1 cellular context compared by ENCODE assay signal in the genomic region with DNA sequence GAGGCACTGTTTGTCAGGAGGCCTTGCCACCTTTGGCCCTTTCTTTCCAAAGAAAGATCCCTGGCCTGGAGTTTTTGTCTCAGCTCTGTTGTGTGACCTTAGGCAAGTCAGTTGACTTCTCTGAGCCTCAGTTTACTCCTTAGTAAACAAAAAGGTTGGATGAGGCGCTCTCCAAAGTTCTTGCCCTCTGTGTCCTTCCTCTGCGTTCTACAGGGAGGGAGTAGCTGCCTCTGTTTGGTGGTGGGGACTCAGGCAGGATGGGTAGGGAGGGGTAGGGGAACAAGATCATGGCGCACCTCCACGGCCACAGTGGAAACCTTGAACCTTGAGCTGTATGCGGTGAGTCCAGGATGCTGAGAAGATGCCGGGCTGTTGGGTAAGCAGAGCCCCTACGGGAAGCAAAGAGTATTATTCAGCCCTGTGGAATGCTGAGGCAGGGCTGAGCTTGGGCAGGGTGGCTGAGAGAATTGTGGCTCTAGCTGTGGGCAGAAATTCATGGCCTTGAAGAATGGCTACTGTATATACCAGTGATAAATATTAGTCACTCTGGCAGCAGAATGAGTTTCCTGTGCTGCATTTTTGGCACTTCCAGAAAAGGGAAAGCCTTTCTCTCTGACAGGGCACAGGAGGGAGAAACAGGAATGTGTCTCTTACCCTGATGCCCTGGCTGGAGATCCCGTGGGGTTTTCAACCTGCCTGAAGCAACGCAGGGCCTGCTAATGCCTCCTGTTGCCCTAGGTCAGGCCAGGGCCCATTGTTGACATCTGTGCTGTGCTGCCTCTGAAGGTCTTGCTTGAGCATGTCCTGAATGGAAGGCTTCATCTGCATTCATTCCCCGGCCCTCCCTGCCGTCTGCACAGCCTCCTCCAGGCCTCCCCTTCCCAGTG.
TF ChIP-seq lines count a peak whose summit lies in the region.

No MANE protein-coding gene starts in this region.

TF ChIP-seq in HepG2, 621 proteins besides CTCF, POLR2A, EP300 and RAD21 (continued from another document and continues in another):
- TF ChIP-seq, protein P1, sequence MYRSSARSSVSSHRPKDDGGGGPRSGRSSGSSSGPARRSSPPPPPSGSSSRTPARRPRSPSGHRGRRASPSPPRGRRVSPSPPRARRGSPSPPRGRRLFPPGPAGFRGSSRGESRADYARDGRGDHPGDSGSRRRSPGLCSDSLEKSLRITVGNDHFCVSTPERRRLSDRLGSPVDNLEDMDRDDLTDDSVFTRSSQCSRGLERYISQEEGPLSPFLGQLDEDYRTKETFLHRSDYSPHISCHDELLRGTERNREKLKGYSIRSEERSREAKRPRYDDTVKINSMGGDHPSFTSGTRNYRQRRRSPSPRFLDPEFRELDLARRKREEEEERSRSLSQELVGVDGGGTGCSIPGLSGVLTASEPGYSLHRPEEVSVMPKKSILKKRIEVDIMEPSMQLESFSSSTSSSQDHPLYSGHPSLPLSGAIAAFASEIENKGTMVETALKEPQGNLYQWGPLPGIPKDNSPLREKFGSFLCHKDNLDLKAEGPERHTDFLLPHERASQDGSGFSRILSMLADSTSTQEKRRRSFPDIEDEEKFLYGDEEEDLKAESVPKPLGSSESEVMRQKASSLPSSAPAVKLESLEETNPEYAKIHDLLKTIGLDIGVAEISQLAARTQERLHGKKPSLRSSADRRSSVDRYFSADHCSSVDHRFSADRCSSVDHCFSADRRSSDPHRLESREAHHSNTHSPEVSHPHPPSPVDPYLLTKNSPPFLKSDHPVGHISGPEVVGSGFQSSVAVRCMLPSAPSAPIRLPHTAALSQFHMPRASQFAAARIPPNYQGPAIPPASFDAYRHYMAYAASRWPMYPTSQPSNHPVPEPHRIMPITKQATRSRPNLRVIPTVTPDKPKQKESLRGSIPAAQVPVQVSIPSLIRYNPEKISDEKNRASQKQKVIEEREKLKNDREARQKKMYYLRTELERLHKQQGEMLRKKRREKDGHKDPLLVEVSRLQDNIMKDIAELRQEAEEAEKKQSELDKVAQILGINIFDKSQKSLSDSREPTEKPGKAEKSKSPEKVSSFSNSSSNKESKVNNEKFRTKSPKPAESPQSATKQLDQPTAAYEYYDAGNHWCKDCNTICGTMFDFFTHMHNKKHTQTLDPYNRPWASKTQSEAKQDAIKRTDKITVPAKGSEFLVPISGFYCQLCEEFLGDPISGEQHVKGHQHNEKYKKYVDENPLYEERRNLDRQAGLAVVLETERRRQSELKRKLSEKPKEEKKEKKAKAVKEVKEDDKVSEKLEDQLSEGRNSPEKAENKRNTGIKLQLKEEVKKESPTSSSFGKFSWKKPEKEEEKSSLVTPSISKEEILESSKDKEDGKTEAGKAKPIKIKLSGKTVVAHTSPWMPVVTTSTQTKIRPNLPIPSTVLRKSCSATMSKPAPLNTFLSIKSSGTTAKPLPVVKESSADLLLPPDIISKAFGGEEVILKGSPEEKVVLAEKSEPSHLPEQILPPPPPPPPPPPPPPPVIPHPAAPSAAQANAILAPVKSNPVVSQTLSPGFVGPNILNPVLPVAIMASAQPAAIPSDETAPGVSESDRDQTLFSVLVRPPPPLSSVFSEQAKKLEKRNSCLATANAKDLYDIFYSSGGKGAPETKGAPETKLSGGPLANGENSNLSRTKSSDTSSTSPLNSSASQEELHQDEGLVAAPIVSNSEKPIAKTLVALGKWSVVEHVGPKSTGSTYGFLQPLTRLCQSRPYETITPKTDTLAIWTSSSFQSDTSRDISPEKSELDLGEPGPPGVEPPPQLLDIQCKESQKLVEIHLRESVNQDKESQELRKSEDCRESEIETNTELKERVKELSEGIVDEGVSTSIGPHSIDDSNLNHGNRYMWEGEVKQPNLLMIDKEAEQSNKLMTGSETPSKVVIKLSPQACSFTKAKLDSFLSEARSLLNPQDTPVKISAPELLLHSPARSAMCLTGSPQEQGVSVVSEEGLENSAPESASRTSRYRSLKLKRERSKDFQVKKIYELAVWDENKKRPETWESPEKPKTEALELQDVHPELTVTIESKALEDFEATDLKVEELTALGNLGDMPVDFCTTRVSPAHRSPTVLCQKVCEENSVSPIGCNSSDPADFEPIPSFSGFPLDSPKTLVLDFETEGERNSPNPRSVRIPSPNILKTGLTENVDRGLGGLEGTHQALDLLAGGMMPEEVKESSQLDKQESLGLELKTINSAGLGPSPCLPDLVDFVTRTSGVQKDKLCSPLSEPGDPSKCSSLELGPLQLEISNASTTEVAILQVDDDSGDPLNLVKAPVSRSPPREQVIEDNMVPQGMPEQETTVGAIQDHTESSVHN (CRISPR knock-in tag; IDR thresholded peaks at IDR 0.05) = 0 out of 2 replicates have a peak, but pooled peaks have one; percentile 10
- TF ChIP-seq ZNF12 (CRISPR knock-in tag; IDR thresholded peaks at IDR 0.05) = peak; percentile 27; the same call in 1 of the 2 replicates
- TF ChIP-seq, protein P2, sequence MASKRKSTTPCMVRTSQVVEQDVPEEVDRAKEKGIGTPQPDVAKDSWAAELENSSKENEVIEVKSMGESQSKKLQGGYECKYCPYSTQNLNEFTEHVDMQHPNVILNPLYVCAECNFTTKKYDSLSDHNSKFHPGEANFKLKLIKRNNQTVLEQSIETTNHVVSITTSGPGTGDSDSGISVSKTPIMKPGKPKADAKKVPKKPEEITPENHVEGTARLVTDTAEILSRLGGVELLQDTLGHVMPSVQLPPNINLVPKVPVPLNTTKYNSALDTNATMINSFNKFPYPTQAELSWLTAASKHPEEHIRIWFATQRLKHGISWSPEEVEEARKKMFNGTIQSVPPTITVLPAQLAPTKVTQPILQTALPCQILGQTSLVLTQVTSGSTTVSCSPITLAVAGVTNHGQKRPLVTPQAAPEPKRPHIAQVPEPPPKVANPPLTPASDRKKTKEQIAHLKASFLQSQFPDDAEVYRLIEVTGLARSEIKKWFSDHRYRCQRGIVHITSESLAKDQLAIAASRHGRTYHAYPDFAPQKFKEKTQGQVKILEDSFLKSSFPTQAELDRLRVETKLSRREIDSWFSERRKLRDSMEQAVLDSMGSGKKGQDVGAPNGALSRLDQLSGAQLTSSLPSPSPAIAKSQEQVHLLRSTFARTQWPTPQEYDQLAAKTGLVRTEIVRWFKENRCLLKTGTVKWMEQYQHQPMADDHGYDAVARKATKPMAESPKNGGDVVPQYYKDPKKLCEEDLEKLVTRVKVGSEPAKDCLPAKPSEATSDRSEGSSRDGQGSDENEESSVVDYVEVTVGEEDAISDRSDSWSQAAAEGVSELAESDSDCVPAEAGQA (IDR thresholded peaks at IDR 0.05; ENCODE audit: low read depth) = 0 out of 2 replicates have a peak, but pooled peaks have one; percentile 41
- TF ChIP-seq, protein P2 (CRISPR knock-in tag; IDR thresholded peaks at IDR 0.05; ENCODE audit: borderline replicate concordance) = no peak
- 0 out of 2 replicates have a peak, but pooled peaks have one; percentile 62 for TF ChIP-seq AKAP8 (CRISPR knock-in tag; IDR thresholded peaks at IDR 0.05)
- TF ChIP-seq, protein P3, sequence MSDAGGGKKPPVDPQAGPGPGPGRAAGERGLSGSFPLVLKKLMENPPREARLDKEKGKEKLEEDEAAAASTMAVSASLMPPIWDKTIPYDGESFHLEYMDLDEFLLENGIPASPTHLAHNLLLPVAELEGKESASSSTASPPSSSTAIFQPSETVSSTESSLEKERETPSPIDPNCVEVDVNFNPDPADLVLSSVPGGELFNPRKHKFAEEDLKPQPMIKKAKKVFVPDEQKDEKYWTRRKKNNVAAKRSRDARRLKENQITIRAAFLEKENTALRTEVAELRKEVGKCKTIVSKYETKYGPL (CRISPR knock-in tag; IDR thresholded peaks at IDR 0.05) = no peak
- TF ChIP-seq RCOR2 (CRISPR knock-in tag; IDR thresholded peaks at IDR 0.05) = peak; percentile 88
- TF ChIP-seq, protein P4, sequence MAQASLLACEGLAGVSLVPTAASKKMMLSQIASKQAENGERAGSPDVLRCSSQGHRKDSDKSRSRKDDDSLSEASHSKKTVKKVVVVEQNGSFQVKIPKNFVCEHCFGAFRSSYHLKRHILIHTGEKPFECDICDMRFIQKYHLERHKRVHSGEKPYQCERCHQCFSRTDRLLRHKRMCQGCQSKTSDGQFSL (CRISPR knock-in tag; IDR thresholded peaks at IDR 0.05) = no peak
- peak; percentile 74 for TF ChIP-seq JUN (CRISPR knock-in tag; IDR thresholded peaks at IDR 0.05)
- TF ChIP-seq SIX1 (CRISPR knock-in tag; IDR thresholded peaks at IDR 0.05; ENCODE audit: borderline replicate concordance) = 0 out of 2 replicates have a peak, but pooled peaks have one; percentile 42
- TF ChIP-seq SALL1 (CRISPR knock-in tag; IDR thresholded peaks at IDR 0.05) = peak; percentile 93
- TF ChIP-seq ZBTB38 (CRISPR knock-in tag; IDR thresholded peaks at IDR 0.05) = peak; percentile 72
- TF ChIP-seq SPEN (CRISPR knock-in tag; IDR thresholded peaks at IDR 0.05; ENCODE audit: low read depth) = peak; percentile 66; the same call in 1 of the 2 replicates
- TF ChIP-seq CENPX (CRISPR knock-in tag; IDR thresholded peaks at IDR 0.05) = no peak
- TF ChIP-seq ZNF264 (CRISPR knock-in tag; IDR thresholded peaks at IDR 0.05) = peak; percentile 76; the same call in 1 of the 2 replicates
- TF ChIP-seq POGZ (CRISPR knock-in tag; IDR thresholded peaks at IDR 0.05) = peak; percentile 76; the same call in 1 of the 2 replicates
- TF ChIP-seq, protein P5, sequence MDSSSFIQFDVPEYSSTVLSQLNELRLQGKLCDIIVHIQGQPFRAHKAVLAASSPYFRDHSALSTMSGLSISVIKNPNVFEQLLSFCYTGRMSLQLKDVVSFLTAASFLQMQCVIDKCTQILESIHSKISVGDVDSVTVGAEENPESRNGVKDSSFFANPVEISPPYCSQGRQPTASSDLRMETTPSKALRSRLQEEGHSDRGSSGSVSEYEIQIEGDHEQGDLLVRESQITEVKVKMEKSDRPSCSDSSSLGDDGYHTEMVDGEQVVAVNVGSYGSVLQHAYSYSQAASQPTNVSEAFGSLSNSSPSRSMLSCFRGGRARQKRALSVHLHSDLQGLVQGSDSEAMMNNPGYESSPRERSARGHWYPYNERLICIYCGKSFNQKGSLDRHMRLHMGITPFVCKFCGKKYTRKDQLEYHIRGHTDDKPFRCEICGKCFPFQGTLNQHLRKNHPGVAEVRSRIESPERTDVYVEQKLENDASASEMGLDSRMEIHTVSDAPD (CRISPR knock-in tag; IDR thresholded peaks at IDR 0.05) = peak; percentile 53; the same call in 1 of the 2 replicates
- peak; percentile 73; the same call in 1 of the 2 replicates for TF ChIP-seq ZNF605 (CRISPR knock-in tag; IDR thresholded peaks at IDR 0.05)
- peak; percentile 82 for TF ChIP-seq SOX5 (CRISPR knock-in tag; IDR thresholded peaks at IDR 0.05; ENCODE audit: borderline replicate concordance)
- peak; percentile 84 for TF ChIP-seq HMG20A (CRISPR knock-in tag; IDR thresholded peaks at IDR 0.05; ENCODE audit: borderline replicate concordance)
- TF ChIP-seq, protein P6, sequence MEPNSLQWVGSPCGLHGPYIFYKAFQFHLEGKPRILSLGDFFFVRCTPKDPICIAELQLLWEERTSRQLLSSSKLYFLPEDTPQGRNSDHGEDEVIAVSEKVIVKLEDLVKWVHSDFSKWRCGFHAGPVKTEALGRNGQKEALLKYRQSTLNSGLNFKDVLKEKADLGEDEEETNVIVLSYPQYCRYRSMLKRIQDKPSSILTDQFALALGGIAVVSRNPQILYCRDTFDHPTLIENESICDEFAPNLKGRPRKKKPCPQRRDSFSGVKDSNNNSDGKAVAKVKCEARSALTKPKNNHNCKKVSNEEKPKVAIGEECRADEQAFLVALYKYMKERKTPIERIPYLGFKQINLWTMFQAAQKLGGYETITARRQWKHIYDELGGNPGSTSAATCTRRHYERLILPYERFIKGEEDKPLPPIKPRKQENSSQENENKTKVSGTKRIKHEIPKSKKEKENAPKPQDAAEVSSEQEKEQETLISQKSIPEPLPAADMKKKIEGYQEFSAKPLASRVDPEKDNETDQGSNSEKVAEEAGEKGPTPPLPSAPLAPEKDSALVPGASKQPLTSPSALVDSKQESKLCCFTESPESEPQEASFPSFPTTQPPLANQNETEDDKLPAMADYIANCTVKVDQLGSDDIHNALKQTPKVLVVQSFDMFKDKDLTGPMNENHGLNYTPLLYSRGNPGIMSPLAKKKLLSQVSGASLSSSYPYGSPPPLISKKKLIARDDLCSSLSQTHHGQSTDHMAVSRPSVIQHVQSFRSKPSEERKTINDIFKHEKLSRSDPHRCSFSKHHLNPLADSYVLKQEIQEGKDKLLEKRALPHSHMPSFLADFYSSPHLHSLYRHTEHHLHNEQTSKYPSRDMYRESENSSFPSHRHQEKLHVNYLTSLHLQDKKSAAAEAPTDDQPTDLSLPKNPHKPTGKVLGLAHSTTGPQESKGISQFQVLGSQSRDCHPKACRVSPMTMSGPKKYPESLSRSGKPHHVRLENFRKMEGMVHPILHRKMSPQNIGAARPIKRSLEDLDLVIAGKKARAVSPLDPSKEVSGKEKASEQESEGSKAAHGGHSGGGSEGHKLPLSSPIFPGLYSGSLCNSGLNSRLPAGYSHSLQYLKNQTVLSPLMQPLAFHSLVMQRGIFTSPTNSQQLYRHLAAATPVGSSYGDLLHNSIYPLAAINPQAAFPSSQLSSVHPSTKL (CRISPR knock-in tag; IDR thresholded peaks at IDR 0.05) = peak; percentile 97
- TF ChIP-seq, protein P7, sequence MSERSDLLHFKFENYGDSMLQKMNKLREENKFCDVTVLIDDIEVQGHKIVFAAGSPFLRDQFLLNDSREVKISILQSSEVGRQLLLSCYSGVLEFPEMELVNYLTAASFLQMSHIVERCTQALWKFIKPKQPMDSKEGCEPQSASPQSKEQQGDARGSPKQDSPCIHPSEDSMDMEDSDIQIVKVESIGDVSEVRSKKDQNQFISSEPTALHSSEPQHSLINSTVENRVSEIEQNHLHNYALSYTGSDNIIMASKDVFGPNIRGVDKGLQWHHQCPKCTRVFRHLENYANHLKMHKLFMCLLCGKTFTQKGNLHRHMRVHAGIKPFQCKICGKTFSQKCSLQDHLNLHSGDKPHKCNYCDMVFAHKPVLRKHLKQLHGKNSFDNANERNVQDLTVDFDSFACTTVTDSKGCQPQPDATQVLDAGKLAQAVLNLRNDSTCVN (CRISPR knock-in tag; IDR thresholded peaks at IDR 0.05; ENCODE audit: borderline replicate concordance) = 0 out of 2 replicates have a peak, but pooled peaks have one; percentile 19
- peak; percentile 30; the same call in 1 of the 2 replicates for TF ChIP-seq ZFY (CRISPR knock-in tag; IDR thresholded peaks at IDR 0.05)
